In genomic region chr1:110288111-110288510, GRCh38 we compare ENCODE assay signal across 1 cellular context.
TF ChIP-seq lines count a peak whose summit lies in the region.

No MANE protein-coding gene starts in this region.

TF ChIP-seq in HCT116, 20 proteins besides CTCF, POLR2A, EP300 and RAD21:
- TF ChIP-seq ZBTB33 (IDR thresholded peaks at IDR 0.05; ENCODE audit: extremely low read depth, insufficient replicate concordance, low read length) = no peak
- TF ChIP-seq REST (IDR thresholded peaks at IDR 0.05; ENCODE audit: low read depth) = no peak
- TF ChIP-seq MAX (IDR thresholded peaks at IDR 0.05) = no peak
- no peak for TF ChIP-seq SIN3A (IDR thresholded peaks at IDR 0.05; ENCODE audit: low read depth)
- TF ChIP-seq CBX3 (IDR thresholded peaks at IDR 0.05; ENCODE audit: low read depth) = no peak
